Comparison of ENCODE assay signal across 8 cellular contexts in genomic region chr5:52801329-52801728, GRCh38. TPM values are rescaled to one million over a fixed set of nuclear protein-coding genes. Genes with fewer than 3 reads are reported as not detected.
DNase-seq lines count a peak whose midpoint lies in the region; ATAC-seq and TF ChIP-seq lines count a peak whose summit lies in the region.

No MANE protein-coding gene starts in this region.

- peaks cover 59% of the 10 kb centered on the region for H3K4me1 Mint-ChIP-seq in endothelial cell (ENCODE audit: unreplicated experiment)

- peak overlapping the region; percentile 95 for H3K4me3 Mint-ChIP-seq in endothelial cell (ENCODE audit: unreplicated experiment)

- H4K20me1 ChIP-seq in neural cell (ENCODE audit: insufficient read depth): no peaks in the 10 kb centered on the region

- peak overlapping the region; percentile 71 for H3K27ac Mint-ChIP-seq in endothelial cell (ENCODE audit: unreplicated experiment)

- H3K36me3 Mint-ChIP-seq in endothelial cell (ENCODE audit: low read depth, unreplicated experiment): peaks cover 3% of the 10 kb centered on the region

- H3K27me3 Mint-ChIP-seq in endothelial cell (ENCODE audit: unreplicated experiment): peaks cover 12% of the 10 kb centered on the region

- no peak for ATAC-seq in HG02884 (IDR thresholded peaks at IDR 0.05; ENCODE audit: unreplicated experiment)
- ATAC-seq in HG02938 (IDR thresholded peaks at IDR 0.05; ENCODE audit: unreplicated experiment): no peak

- peaks cover 6% of the 10 kb centered on the region; the same call in 1 of the 2 replicates for H3K4me1 ChIP-seq in SJCRH30

- H3K4me3 ChIP-seq in SJCRH30 (peak overlapping the region; percentile 67), neural cell (ENCODE audit: low read length) (peak overlapping the region; percentile 88)

- peak overlapping the region; percentile 26 for H3K9ac ChIP-seq in neural cell (ENCODE audit: low read length)

- TF ChIP-seq CTCF in endothelial cell (IDR thresholded peaks at IDR 0.05; ENCODE audit: unreplicated experiment) (no peak), neural cell (IDR thresholded peaks at IDR 0.05; ENCODE audit: poor library complexity, severe bottlenecking) (no peak)

- H3K79me2 ChIP-seq in neural cell (replicated peaks; ENCODE audit: insufficient read depth, low read length): peaks cover 29% of the 10 kb centered on the region

- TF ChIP-seq RAD21 in neural cell (conservative IDR thresholded peaks at IDR 0.05): no peak

- DNase-seq in NCI-H2227 (lab: John Stamatoyannopoulos, UW; ENCODE audit: unreplicated experiment): peak; percentile 4
- no peak for DNase-seq in NCI-H2227 treated with DMSO at 0.1 percent for 48 hours (lab: John Stamatoyannopoulos, UW)
- peak in 1 of 2 experiments; percentile 39 for DNase-seq in SJCRH30
- peak; percentile 15 for DNase-seq in endothelial cell (ENCODE audit: low spot score)
- no peak for DNase-seq in 8988T

- H3K27ac ChIP-seq in SJCRH30 (peak overlapping the region; percentile 67), neural cell (ENCODE audit: low read length) (no peak overlapping the region)

- H3F3A ChIP-seq in neural cell (ENCODE audit: insufficient read depth, low read length, poor library complexity, severe bottlenecking): no peaks in the 10 kb centered on the region

- H3K9me3 Mint-ChIP-seq in endothelial cell (ENCODE audit: unreplicated experiment): no peaks in the 10 kb centered on the region

- peaks cover 30% of the 10 kb centered on the region for H3K36me3 ChIP-seq in SJCRH30
- peaks cover 4% of the 10 kb centered on the region for H3K36me3 ChIP-seq in neural cell (ENCODE audit: insufficient read depth, low read length)

- H3K27me3 ChIP-seq in SJCRH30 (no peaks in the 10 kb centered on the region), neural cell (ENCODE audit: insufficient read depth, low read depth, low read length) (no peaks in the 10 kb centered on the region)

- peak overlapping the region; percentile 50 for H3K4me2 ChIP-seq in neural cell (ENCODE audit: low read length)

- TF ChIP-seq EP300 in neural cell (conservative IDR thresholded peaks at IDR 0.05; ENCODE audit: poor library complexity, severe bottlenecking): no peak

- H3K9me2 ChIP-seq in neural cell (ENCODE audit: insufficient read depth, low read length): no peaks in the 10 kb centered on the region

- no peak overlapping the region for H2AFZ ChIP-seq in neural cell (ENCODE audit: low read depth, low read length)

- H3K9me3 ChIP-seq in SJCRH30 (replicated peaks): no peaks in the 10 kb centered on the region
- H3K9me3 ChIP-seq in neural cell (ENCODE audit: low read length): no peaks in the 10 kb centered on the region

TF ChIP-seq in neural cell, 6 proteins besides CTCF, POLR2A, EP300 and RAD21:
- no peak for TF ChIP-seq POLR2AphosphoS5 (IDR thresholded peaks at IDR 0.05)
- no peak for TF ChIP-seq TAF1 (IDR thresholded peaks at IDR 0.05; ENCODE audit: low read depth)
- no peak for TF ChIP-seq REST (IDR thresholded peaks at IDR 0.05; ENCODE audit: borderline replicate concordance)
- TF ChIP-seq SMC3 (conservative IDR thresholded peaks at IDR 0.05; ENCODE audit: poor library complexity): no peak
- no peak for TF ChIP-seq MXI1 (conservative IDR thresholded peaks at IDR 0.05; ENCODE audit: poor library complexity, severe bottlenecking)
- no peak for TF ChIP-seq EZH2 (IDR thresholded peaks at IDR 0.05; ENCODE audit: borderline replicate concordance, insufficient read depth, low read length, poor library complexity, severe bottlenecking)

RNA-seq across cellular contexts. Expression of gene ITGA1, which starts 13.6 kb away (rescaled TPM):
- total RNA-seq in SJCRH30 (2014; rRNA removed; shearing (Covaris generic)): 8.8 and 9.9 TPM in 2 replicates
- total RNA-seq in endothelial cell (ENCODE audit: unreplicated experiment): 33.5 TPM
- 0.10 and 0.15 TPM in 2 replicates for polyA plus RNA-seq in neural cell
- 0.23 and 0.24 TPM in 2 replicates for polyA minus RNA-seq in neural cell

RNA-seq across cellular contexts. Expression of gene PELO, which starts 13.6 kb away (rescaled TPM):
- 16.8 and 17.0 TPM in 2 replicates for total RNA-seq in SJCRH30 (2014; rRNA removed; shearing (Covaris generic))
- total RNA-seq in endothelial cell (ENCODE audit: unreplicated experiment): 31.0 TPM
- polyA plus RNA-seq in neural cell: 10.5 and 14.7 TPM in 2 replicates
- 24.1 and 25.7 TPM in 2 replicates for polyA minus RNA-seq in neural cell

Comparison
In these comparisons a context has a peak if more than half of its experiments do, and no peak if none do; other contexts are left out.
1. DNase-seq: peak in NCI-H2227 (single experiment) and endothelial cell (single experiment); none in NCI-H2227 treated with DMSO at 0.1 percent for 48 hours (single experiment) and 8988T (single experiment).